1 cellular context compared by ENCODE assay signal in genomic region chr5:127833999-127834953, GRCh38.
TF ChIP-seq lines count a peak whose summit lies in the region.

No MANE protein-coding gene starts in this region.

TF ChIP-seq in HCT116, 20 proteins besides CTCF, POLR2A, EP300 and RAD21 (continued from another document):
- TF ChIP-seq, protein P1, sequence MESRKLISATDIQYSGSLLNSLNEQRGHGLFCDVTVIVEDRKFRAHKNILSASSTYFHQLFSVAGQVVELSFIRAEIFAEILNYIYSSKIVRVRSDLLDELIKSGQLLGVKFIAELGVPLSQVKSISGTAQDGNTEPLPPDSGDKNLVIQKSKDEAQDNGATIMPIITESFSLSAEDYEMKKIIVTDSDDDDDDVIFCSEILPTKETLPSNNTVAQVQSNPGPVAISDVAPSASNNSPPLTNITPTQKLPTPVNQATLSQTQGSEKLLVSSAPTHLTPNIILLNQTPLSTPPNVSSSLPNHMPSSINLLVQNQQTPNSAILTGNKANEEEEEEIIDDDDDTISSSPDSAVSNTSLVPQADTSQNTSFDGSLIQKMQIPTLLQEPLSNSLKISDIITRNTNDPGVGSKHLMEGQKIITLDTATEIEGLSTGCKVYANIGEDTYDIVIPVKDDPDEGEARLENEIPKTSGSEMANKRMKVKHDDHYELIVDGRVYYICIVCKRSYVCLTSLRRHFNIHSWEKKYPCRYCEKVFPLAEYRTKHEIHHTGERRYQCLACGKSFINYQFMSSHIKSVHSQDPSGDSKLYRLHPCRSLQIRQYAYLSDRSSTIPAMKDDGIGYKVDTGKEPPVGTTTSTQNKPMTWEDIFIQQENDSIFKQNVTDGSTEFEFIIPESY (IDR thresholded peaks at IDR 0.05; ENCODE audit: extremely low read depth, insufficient replicate concordance, low read length): no peak
